Comparison of ENCODE assay signal across 19 cellular contexts in genomic region chr5:133981714-133982113, GRCh38. TPM values are rescaled to one million over a fixed set of nuclear protein-coding genes. Genes with fewer than 3 reads are reported as not detected.
DNase-seq lines count a peak whose midpoint lies in the region; ATAC-seq and TF ChIP-seq lines count a peak whose summit lies in the region.
"Had no signal": no experiment of that assay in that cellular context is flagged by ENCODE, and none has a peak within 500 bp of the region (broad histone marks: within the 10 kb centered on the region; RNA-seq: fewer than 3 reads in every experiment).

No MANE protein-coding gene starts in this region.

- CTCF ChIA-PET in A673 (lab: Charles Lee) = interaction anchor here (0.6 kb wide), 2 partner anchors 15 to 85 kb away, joined by 3 read pairs; no protein-coding TSS in a partner anchor
- CTCF ChIA-PET in CD4-positive, alpha-beta memory T cell (lab: Charles Lee; ENCODE audit: partially characterized antibody) = interaction anchor here (10.7 kb wide), 1 partner anchor 14 kb away, joined by 87 read pairs; no protein-coding TSS in a partner anchor

- H3K27ac ChIP-seq in A673 (ENCODE audit: low read depth, low read length, poor library complexity, severe bottlenecking) (no peak overlapping the region), SJCRH30 (peak overlapping the region; percentile 14; the same call in 1 of the 2 replicates)
- H3K27ac ChIP-seq in CD4-positive, alpha-beta memory T cell (ENCODE audit: low read depth, low read length) = no peak overlapping the region
- H3K27ac ChIP-seq: testis had no signal

- no peaks in the 10 kb centered on the region for H3K9me3 Mint-ChIP-seq in CD4-positive, alpha-beta memory T cell
- H3K9me3 Mint-ChIP-seq in endothelial cell (ENCODE audit: unreplicated experiment) = no peaks in the 10 kb centered on the region

- H3K27ac Mint-ChIP-seq in CD4-positive, alpha-beta memory T cell = peak overlapping the region in 5 of 7 donors; percentile 36 to 67 (median 48)
- peak overlapping the region; percentile 16 for H3K27ac Mint-ChIP-seq in endothelial cell (ENCODE audit: unreplicated experiment)

- H3K36me3 ChIP-seq in A673 (ENCODE audit: insufficient read depth, low read length, poor library complexity, severe bottlenecking) = peaks cover 70% of the 10 kb centered on the region
- H3K36me3 ChIP-seq in CD4-positive, alpha-beta memory T cell (ENCODE audit: insufficient read depth, low read length) = peaks cover 6% of the 10 kb centered on the region
- H3K36me3 ChIP-seq in SJCRH30 = peaks cover 74% of the 10 kb centered on the region

- no TSS peak for BruUV-seq in A673 (replicated peaks; lab: Mats Ljungman, UMichigan)

- peaks cover 0 to 6% (median 4%) of the 10 kb centered on the region in 4 donors for H3K4me1 Mint-ChIP-seq in CD4-positive, alpha-beta memory T cell
- peaks cover 7% of the 10 kb centered on the region for H3K4me1 Mint-ChIP-seq in endothelial cell (ENCODE audit: unreplicated experiment)

- peaks cover 25 to 54% of the 10 kb centered on the region in 2 donors for H3K36me3 Mint-ChIP-seq in CD4-positive, alpha-beta memory T cell
- peaks cover 17% of the 10 kb centered on the region for H3K36me3 Mint-ChIP-seq in endothelial cell (ENCODE audit: low read depth, unreplicated experiment)

- H3K4me3 ChIP-seq in A673 (ENCODE audit: low read depth, low read length, poor library complexity, severe bottlenecking) = no peak overlapping the region
- no peak overlapping the region for H3K4me3 ChIP-seq in CD4-positive, alpha-beta memory T cell (ENCODE audit: low read length in 2 of 2)
- no peak overlapping the region for H3K4me3 ChIP-seq in SJCRH30
- H3K4me3 ChIP-seq: lung, testis had no signal

- POLR2A ChIA-PET in A673 (lab: Charles Lee; ENCODE audit: low non-redundant PET) = no interaction called here
- POLR2A ChIA-PET in CD4-positive, alpha-beta memory T cell (lab: Charles Lee; ENCODE audit: partially characterized antibody) = no interaction called here

- 0 out of 2 replicates have a peak, but pooled peaks have one; percentile 20 for TF ChIP-seq CTCF in A673 (conservative IDR thresholded peaks at IDR 0.05; ENCODE audit: low read depth, low read length)
- no peak for TF ChIP-seq CTCF in endothelial cell (IDR thresholded peaks at IDR 0.05; ENCODE audit: unreplicated experiment)

- no peaks in the 10 kb centered on the region for H3K27me3 Mint-ChIP-seq in CD4-positive, alpha-beta memory T cell
- peaks cover 2% of the 10 kb centered on the region for H3K27me3 Mint-ChIP-seq in endothelial cell (ENCODE audit: unreplicated experiment)

- H3K27me3 ChIP-seq in A673 (replicated peaks; ENCODE audit: insufficient read depth, low read depth, low read length, poor library complexity) (no peaks in the 10 kb centered on the region), SJCRH30 (no peaks in the 10 kb centered on the region)
- no peaks in the 10 kb centered on the region for H3K27me3 ChIP-seq in CD4-positive, alpha-beta memory T cell (ENCODE audit: insufficient read depth, low read length)
- H3K27me3 ChIP-seq: testis had no signal

- H3K4me1 ChIP-seq in A673 (ENCODE audit: insufficient read depth, low read length, poor library complexity, severe bottlenecking) (peaks cover 35% of the 10 kb centered on the region), SJCRH30 (peaks cover 24% of the 10 kb centered on the region)
- no peaks in the 10 kb centered on the region for H3K4me1 ChIP-seq in CD4-positive, alpha-beta memory T cell (ENCODE audit: insufficient read depth, low read length)
- H3K4me1 ChIP-seq: testis had no signal

- no peak for ATAC-seq in GM21515 (IDR thresholded peaks at IDR 0.05; ENCODE audit: unreplicated experiment)
- ATAC-seq in GM21526 (IDR thresholded peaks at IDR 0.05; ENCODE audit: low FRiP score, unreplicated experiment) = no peak
- ATAC-seq in HG03439 (IDR thresholded peaks at IDR 0.05; ENCODE audit: unreplicated experiment) = no peak

- DNase-seq in A673 (ENCODE audit: low spot score) = no peak
- DNase-seq in CD4-positive, alpha-beta memory T cell = no peak
- DNase-seq in SJCRH30 = no peak
- DNase-seq in endothelial cell (ENCODE audit: low spot score) = no peak
- DNase-seq: AML-193; amygdala; central memory CD4-positive, alpha-beta T cell; DMS79; effector CD8-positive, alpha-beta T cell; NCI-H1694; NCI-H446 treated with DMSO at 0.1 percent for 48 hours; posterior cingulate gyrus; stimulated activated CD4-positive, alpha-beta T cell treated with anti-CD3 and anti-CD28 coated beads, Interleukin-4, amount 100 ng/mL, for 4 hours; stimulated activated CD8-positive, alpha-beta memory T cell treated with anti-CD3 and anti-CD28 coated beads, Interleukin-4, amount 100 ng/mL, for 48 hours; testis had no signal

- H3K9me3 ChIP-seq in A673 (ENCODE audit: low read depth, low read length, poor library complexity, severe bottlenecking) (no peaks in the 10 kb centered on the region), SJCRH30 (replicated peaks) (no peaks in the 10 kb centered on the region)
- H3K9me3 ChIP-seq in CD4-positive, alpha-beta memory T cell (ENCODE audit: control insufficient read depth in 1 of 2, low read length in 2 of 2) = no peaks in the 10 kb centered on the region
- H3K9me3 ChIP-seq: testis had no signal

- intact Hi-C loops in A673 (cut with micrococcal nuclease; ENCODE audit: unreplicated experiment) = no loop called here
- intact Hi-C loops in CD4-positive, alpha-beta memory T cell (cut with micrococcal nuclease) = loop anchor here (10.0 kb wide), 1 partner anchor 867 kb away; no protein-coding TSS in a partner anchor

- no peak overlapping the region for H3K4me3 Mint-ChIP-seq in CD4-positive, alpha-beta memory T cell
- peak overlapping the region; percentile 39 for H3K4me3 Mint-ChIP-seq in endothelial cell (ENCODE audit: unreplicated experiment)

RNA-seq across cellular contexts. Expression of gene C5orf15, which starts 13.3 kb away (rescaled TPM):
- total RNA-seq in A673 (2021) = 40.8 and 41.5 TPM in 2 replicates
- 10 to 100 TPM; 13.3 to 16.0 TPM for total RNA-seq in CD4-positive, alpha-beta memory T cell
- 10 to 100 TPM; 28.5 to 28.8 TPM for polyA plus RNA-seq in CD4-positive, alpha-beta memory T cell
- 78.3 and 82.3 TPM in 2 replicates for total RNA-seq in SJCRH30 (2014; rRNA removed; shearing (Covaris generic))
- 35.5 TPM for total RNA-seq in endothelial cell (ENCODE audit: unreplicated experiment)

RNA-seq across cellular contexts. Expression of gene VDAC1, which starts 23.1 kb away (rescaled TPM):
- total RNA-seq in A673 (2021) (354 and 367 TPM in 2 replicates), endothelial cell (ENCODE audit: unreplicated experiment) (165 TPM)
- 10 to 100 TPM; 45.1 to 46.4 TPM for total RNA-seq in CD4-positive, alpha-beta memory T cell
- 100 to 1,000 TPM; 100 to 103 TPM for polyA plus RNA-seq in CD4-positive, alpha-beta memory T cell
- 324 and 340 TPM in 2 replicates for total RNA-seq in SJCRH30 (2014; rRNA removed; shearing (Covaris generic))
